ENCODE assay signal across 8 cellular contexts in genomic region chr2:178449700-178450573, GRCh38. TPM values are rescaled to one million over a fixed set of nuclear protein-coding genes. Genes with fewer than 3 reads are reported as not detected.
DNase-seq lines count a peak whose midpoint lies in the region; ATAC-seq, FAIRE-seq and TF ChIP-seq lines count a peak whose summit lies in the region.

No MANE protein-coding gene starts in this region.

- H3K4me1 ChIP-seq in gastroesophageal sphincter = peaks cover 3 to 35% (median 12%) of the 10 kb centered on the region in 3 donors

- no peaks in the 10 kb centered on the region for H3K27me3 ChIP-seq in gastroesophageal sphincter

- H3K36me3 ChIP-seq in gastroesophageal sphincter = peaks cover 0 to 31% of the 10 kb centered on the region in 2 donors

- DNase-seq in COLO668 (lab: John Stamatoyannopoulos, UW; ENCODE audit: unreplicated experiment) = peak; percentile 49
- DNase-seq in GM19239 (ENCODE audit: insufficient read length, low spot score) = peak; percentile 9
- no peak for DNase-seq in retinal pigment epithelial cell (ENCODE audit: low read depth)
- DNase-seq in HTR-8/SVneo (ENCODE audit: insufficient read length, low spot score) = no peak
- DNase-seq in AG20443 (ENCODE audit: low spot score) = no peak

- peak; percentile 93 for FAIRE-seq in GM19239 (lab: Jason Lieb, UNC)
- FAIRE-seq in HTR-8/SVneo (lab: Jason Lieb, UNC) = no peak

- no peak for TF ChIP-seq POLR2A in gastroesophageal sphincter (IDR thresholded peaks at IDR 0.05)

- TF ChIP-seq EP300 in gastroesophageal sphincter (IDR thresholded peaks at IDR 0.05) = no peak

- ATAC-seq in HG03159 (IDR thresholded peaks at IDR 0.05; ENCODE audit: unreplicated experiment) (peak; percentile 59), gastroesophageal sphincter (no peak)

- WGBS in gastroesophageal sphincter (ENCODE audit: low coverage in 1 of 2), 2 donors = 8 to 12% methylated on average over 8 to 17 of the region's 22 CpGs

- no peaks in the 10 kb centered on the region for H3K9me3 ChIP-seq in gastroesophageal sphincter

- H3K27ac ChIP-seq in VCaP = peak overlapping the region; percentile 93
- peak overlapping the region; percentile 75 to 96 (median 95) for H3K27ac ChIP-seq in gastroesophageal sphincter

- TF ChIP-seq CTCF in VCaP (conservative IDR thresholded peaks at IDR 0.05) = no peak
- TF ChIP-seq CTCF in gastroesophageal sphincter (IDR thresholded peaks at IDR 0.05) = no peak
- no peak for TF ChIP-seq CTCF in retinal pigment epithelial cell (conservative IDR thresholded peaks at IDR 0.05; ENCODE audit: low read depth, low read length)

- H3K4me3 ChIP-seq in gastroesophageal sphincter (peak overlapping the region; percentile 48 to 64), retinal pigment epithelial cell (ENCODE audit: low read length) (peak overlapping the region; percentile 84)

RNA-seq across cellular contexts. Expression of gene PRKRA, which starts 1.0 kb away (rescaled TPM):
- total RNA-seq in gastroesophageal sphincter = 10 to 100 TPM; 72.2 to 89.9 (median 82.4) TPM

RNA-seq across cellular contexts. Expression of gene PJVK, which starts 1.2 kb away (rescaled TPM):
- total RNA-seq in gastroesophageal sphincter = 1 to 10 TPM; 2.9 to 4.7 (median 3.9) TPM

RNA-seq across cellular contexts. Expression of gene FKBP7, which starts 28.5 kb away (rescaled TPM):
- 10 to 100 TPM in 2 of 4 donors, 1 to 10 TPM in 2; 7.3 to 21.9 (median 12.6) TPM for total RNA-seq in gastroesophageal sphincter

RNA-seq across cellular contexts. Expression of gene PLEKHA3, which starts 30.3 kb away (rescaled TPM):
- 10 to 100 TPM; 21.4 to 35.6 (median 31.8) TPM for total RNA-seq in gastroesophageal sphincter

Comparison
In these comparisons a context has a peak if more than half of its experiments do, and no peak if none do; other contexts are left out.
1. DNase-seq: peak in COLO668 (single experiment) and GM19239 (single experiment); none in retinal pigment epithelial cell (single experiment), HTR-8/SVneo (single experiment) and AG20443 (single experiment).